In genomic region chr5:50325237-50325832, GRCh38 we compare ENCODE assay signal across 8 cellular contexts.
DNase-seq lines count a peak whose midpoint lies in the region; ATAC-seq and TF ChIP-seq lines count a peak whose summit lies in the region.

No MANE protein-coding gene starts in this region.

- no peaks in the 10 kb centered on the region for H3K27me3 ChIP-seq in naive thymus-derived CD4-positive, alpha-beta T cell (ENCODE audit: control insufficient read depth in 2 of 2, insufficient read depth in 2 of 2, low read length in 2 of 2)

- no peaks in the 10 kb centered on the region for H3K4me1 Mint-ChIP-seq in chondrocyte (ENCODE audit: low read depth)
- H3K4me1 Mint-ChIP-seq in naive thymus-derived CD4-positive, alpha-beta T cell = peaks cover 7 to 24% (median 16%) of the 10 kb centered on the region in 7 donors

- no peak overlapping the region for H3K4me3 ChIP-seq in NB4 (ENCODE audit: low read depth, low read length)
- no peak overlapping the region for H3K4me3 ChIP-seq in naive thymus-derived CD4-positive, alpha-beta T cell (ENCODE audit: low read length)

- no peak for TF ChIP-seq POLR2A in NB4 (IDR thresholded peaks at IDR 0.05; ENCODE audit: extremely low read depth, insufficient read length)

- no peak overlapping the region for H3K27ac Mint-ChIP-seq in chondrocyte (ENCODE audit: unreplicated experiment)
- no peak overlapping the region for H3K27ac Mint-ChIP-seq in naive thymus-derived CD4-positive, alpha-beta T cell

- H3K4me1 ChIP-seq in naive thymus-derived CD4-positive, alpha-beta T cell (ENCODE audit: control insufficient read depth in 2 of 2, insufficient read depth in 2 of 2, low read length in 2 of 2) = peaks cover 0 to 9% of the 10 kb centered on the region in 2 donors

- H3K9me3 Mint-ChIP-seq in chondrocyte (ENCODE audit: low read depth) = peaks cover 2% of the 10 kb centered on the region
- peaks cover 0 to 5% (median 0%) of the 10 kb centered on the region in 11 donors for H3K9me3 Mint-ChIP-seq in naive thymus-derived CD4-positive, alpha-beta T cell

- H3K9me3 ChIP-seq in naive thymus-derived CD4-positive, alpha-beta T cell (ENCODE audit: control insufficient read depth in 2 of 3, low read length in 3 of 3) = no peaks in the 10 kb centered on the region

- no peaks in the 10 kb centered on the region for H3K36me3 ChIP-seq in naive thymus-derived CD4-positive, alpha-beta T cell (ENCODE audit: control insufficient read depth in 2 of 3, insufficient read depth in 3 of 3, low read length in 3 of 3)

- DNase-seq in NCI-H2081 (lab: John Stamatoyannopoulos, UW) (peak; percentile 2 to 7), NCI-H2081 treated with DMSO at 0.1 percent for 48 hours (lab: John Stamatoyannopoulos, UW) (no peak), NB4 (ENCODE audit: low read depth) (peak; percentile 57), chondrocyte (ENCODE audit: low spot score) (no peak), NCI-H1048 (lab: John Stamatoyannopoulos, UW) (no peak)
- DNase-seq in naive thymus-derived CD4-positive, alpha-beta T cell = peak in 5 of 9 donors; percentile 2 to 33 (median 29)

- peaks cover 1% of the 10 kb centered on the region for H3K27me3 Mint-ChIP-seq in chondrocyte (ENCODE audit: low read depth)
- peaks cover 0 to 5% (median 0%) of the 10 kb centered on the region in 5 donors for H3K27me3 Mint-ChIP-seq in naive thymus-derived CD4-positive, alpha-beta T cell

- intact Hi-C loops in naive thymus-derived CD4-positive, alpha-beta T cell (cut with micrococcal nuclease) = loop anchor here (1.0 to 10.0 kb wide), 4 partner anchors 89 to 427 kb away; no protein-coding TSS in a partner anchor

- no peak overlapping the region for H3K27ac ChIP-seq in naive thymus-derived CD4-positive, alpha-beta T cell (ENCODE audit: low read depth, low read length)

- no peak overlapping the region for H3K4me3 Mint-ChIP-seq in chondrocyte (ENCODE audit: unreplicated experiment)
- H3K4me3 Mint-ChIP-seq in naive thymus-derived CD4-positive, alpha-beta T cell = no peak overlapping the region

- no peaks in the 10 kb centered on the region for H3K36me3 Mint-ChIP-seq in chondrocyte (ENCODE audit: low read depth)
- peaks cover 0 to 6% (median 0%) of the 10 kb centered on the region in 5 donors for H3K36me3 Mint-ChIP-seq in naive thymus-derived CD4-positive, alpha-beta T cell

- CTCF ChIA-PET in naive thymus-derived CD4-positive, alpha-beta T cell (lab: Charles Lee) = interaction anchor here (0.7 kb wide), 1 partner anchor 88 kb away, joined by 3 read pairs; no protein-coding TSS in a partner anchor

- peak; percentile 42 for ATAC-seq in naive thymus-derived CD4-positive, alpha-beta T cell
- no peak for ATAC-seq in HG03175 (IDR thresholded peaks at IDR 0.05; ENCODE audit: unreplicated experiment)
- no peak for ATAC-seq in HG02970 (IDR thresholded peaks at IDR 0.05; ENCODE audit: low FRiP score, unreplicated experiment)

- peak; percentile 43 for TF ChIP-seq CTCF in NB4 (IDR thresholded peaks at IDR 0.05; ENCODE audit: low read depth, low read length)
- TF ChIP-seq CTCF in chondrocyte (IDR thresholded peaks at IDR 0.05) = peak; percentile 93

- POLR2A ChIA-PET in naive thymus-derived CD4-positive, alpha-beta T cell (lab: Charles Lee) = no interaction called here

Comparison
In these comparisons a context has a peak if more than half of its experiments do, and no peak if none do; other contexts are left out.
1. DNase-seq: peak in NCI-H2081 (2 of 2), NB4 (single experiment) and naive thymus-derived CD4-positive, alpha-beta T cell (5 of 9); none in NCI-H2081 treated with DMSO at 0.1 percent for 48 hours (single experiment), chondrocyte (single experiment) and NCI-H1048 (single experiment).